ENCODE assay signal across 1 cellular context in genomic region chr19:38649305-38650179, GRCh38.
TF ChIP-seq lines count a peak whose summit lies in the region.

No MANE protein-coding gene starts in this region.

TF ChIP-seq in HepG2, 621 proteins besides CTCF, POLR2A, EP300 and RAD21 (continued from another document and continues in another):
- TF ChIP-seq CSRNP2 (CRISPR knock-in tag; conservative IDR thresholded peaks at IDR 0.05; ENCODE audit: low read depth) (no peak), NBN (conservative IDR thresholded peaks at IDR 0.05) (no peak), ZNF562 (CRISPR knock-in tag; IDR thresholded peaks at IDR 0.05; ENCODE audit: borderline replicate concordance) (no peak), JARID2 (CRISPR knock-in tag; IDR thresholded peaks at IDR 0.05; ENCODE audit: insufficient replicate concordance) (no peak), MAFG (CRISPR knock-in tag; IDR thresholded peaks at IDR 0.05) (no peak), ZC3H4 (CRISPR knock-in tag; IDR thresholded peaks at IDR 0.05; ENCODE audit: borderline replicate concordance) (no peak), ZSCAN9 (CRISPR knock-in tag; IDR thresholded peaks at IDR 0.05; ENCODE audit: borderline replicate concordance) (no peak), HCFC1 (IDR thresholded peaks at IDR 0.05; ENCODE audit: low read depth, low read length) (no peak), ZNF614 (CRISPR knock-in tag; IDR thresholded peaks at IDR 0.05; ENCODE audit: borderline replicate concordance) (0 out of 2 replicates have a peak, but pooled peaks have one; percentile 40), ZNF724P (CRISPR knock-in tag; IDR thresholded peaks at IDR 0.05; ENCODE audit: borderline replicate concordance) (no peak), ZNF44 (CRISPR knock-in tag; IDR thresholded peaks at IDR 0.05) (0 out of 2 replicates have a peak, but pooled peaks have one; percentile 8), ATF5 (CRISPR knock-in tag; IDR thresholded peaks at IDR 0.05; ENCODE audit: low read depth) (no peak), MXI1 (IDR thresholded peaks at IDR 0.05; ENCODE audit: borderline replicate concordance, low read depth, low read length) (no peak), ATAD3A (CRISPR knock-in tag; IDR thresholded peaks at IDR 0.05) (no peak), ZBTB14 (CRISPR knock-in tag; IDR thresholded peaks at IDR 0.05) (peak; percentile 51; the same call in 1 of the 2 replicates), TBP (CRISPR knock-in tag; IDR thresholded peaks at IDR 0.05) (no peak), PHF20 (CRISPR knock-in tag; IDR thresholded peaks at IDR 0.05) (0 out of 2 replicates have a peak, but pooled peaks have one; percentile 27), HNF4A (CRISPR knock-in tag; IDR thresholded peaks at IDR 0.05) (peak; percentile 96), ONECUT2 (CRISPR knock-in tag; IDR thresholded peaks at IDR 0.05) (no peak), PATZ1 (CRISPR knock-in tag; IDR thresholded peaks at IDR 0.05) (peak; percentile 74), ZNF788 (CRISPR knock-in tag; IDR thresholded peaks at IDR 0.05; ENCODE audit: borderline replicate concordance) (0 out of 2 replicates have a peak, but pooled peaks have one; percentile 11), POLR2AphosphoS2 (IDR thresholded peaks at IDR 0.05; ENCODE audit: low read depth, low read length) (no peak), ZMAT3 (CRISPR knock-in tag; conservative IDR thresholded peaks at IDR 0.05) (no peak), TEAD2 (CRISPR knock-in tag; IDR thresholded peaks at IDR 0.05) (no peak), NKX3-1 (CRISPR knock-in tag; IDR thresholded peaks at IDR 0.05) (0 out of 2 replicates have a peak, but pooled peaks have one; percentile 17), ZNF124 (CRISPR knock-in tag; IDR thresholded peaks at IDR 0.05) (0 out of 2 replicates have a peak, but pooled peaks have one; percentile 28), SMC3 (IDR thresholded peaks at IDR 0.05; ENCODE audit: low read length) (peak; percentile 28; the same call in 1 of the 2 replicates), RFX3 (CRISPR knock-in tag; IDR thresholded peaks at IDR 0.05) (no peak), SOX6 (IDR thresholded peaks at IDR 0.05) (no peak), SOX6 (CRISPR knock-in tag; IDR thresholded peaks at IDR 0.05) (peak; percentile 64; the same call in 1 of the 2 replicates), ZFP62 (CRISPR knock-in tag; IDR thresholded peaks at IDR 0.05) (no peak), ZNF549 (CRISPR knock-in tag; IDR thresholded peaks at IDR 0.05) (no peak), SAP130 (CRISPR knock-in tag; IDR thresholded peaks at IDR 0.05; ENCODE audit: low read depth) (peak; percentile 88), MED13 (CRISPR knock-in tag; IDR thresholded peaks at IDR 0.05) (peak; percentile 46; the same call in 1 of the 2 replicates), ZNF737 (CRISPR knock-in tag; IDR thresholded peaks at IDR 0.05; ENCODE audit: borderline replicate concordance) (no peak), PLRG1 (conservative IDR thresholded peaks at IDR 0.05) (no peak), HMG20B (CRISPR knock-in tag; conservative IDR thresholded peaks at IDR 0.05) (peak; percentile 75), MXD3 (CRISPR knock-in tag; IDR thresholded peaks at IDR 0.05) (no peak), JUND (CRISPR knock-in tag; IDR thresholded peaks at IDR 0.05) (no peak), MIXL1 (CRISPR knock-in tag; IDR thresholded peaks at IDR 0.05) (peak; percentile 82), ZNF530 (CRISPR knock-in tag; IDR thresholded peaks at IDR 0.05; ENCODE audit: low read depth) (no peak), ZNF275 (CRISPR knock-in tag; IDR thresholded peaks at IDR 0.05; ENCODE audit: borderline replicate concordance) (no peak; the same call in 1 of the 2 replicates), ZNF20 (CRISPR knock-in tag; IDR thresholded peaks at IDR 0.05) (no peak), HES4 (CRISPR knock-in tag; IDR thresholded peaks at IDR 0.05; ENCODE audit: borderline replicate concordance) (no peak), ZFP90 (CRISPR knock-in tag; IDR thresholded peaks at IDR 0.05; ENCODE audit: borderline replicate concordance) (no peak; the same call in 1 of the 2 replicates), WIZ (CRISPR knock-in tag; IDR thresholded peaks at IDR 0.05) (no peak)
- TF ChIP-seq, protein P1, sequence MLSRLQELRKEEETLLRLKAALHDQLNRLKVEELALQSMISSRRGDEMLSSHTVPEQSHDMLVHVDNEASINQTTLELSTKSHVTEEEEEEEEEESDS (CRISPR knock-in tag; IDR thresholded peaks at IDR 0.05; ENCODE audit: borderline replicate concordance), result no peak
- TF ChIP-seq, protein P2, sequence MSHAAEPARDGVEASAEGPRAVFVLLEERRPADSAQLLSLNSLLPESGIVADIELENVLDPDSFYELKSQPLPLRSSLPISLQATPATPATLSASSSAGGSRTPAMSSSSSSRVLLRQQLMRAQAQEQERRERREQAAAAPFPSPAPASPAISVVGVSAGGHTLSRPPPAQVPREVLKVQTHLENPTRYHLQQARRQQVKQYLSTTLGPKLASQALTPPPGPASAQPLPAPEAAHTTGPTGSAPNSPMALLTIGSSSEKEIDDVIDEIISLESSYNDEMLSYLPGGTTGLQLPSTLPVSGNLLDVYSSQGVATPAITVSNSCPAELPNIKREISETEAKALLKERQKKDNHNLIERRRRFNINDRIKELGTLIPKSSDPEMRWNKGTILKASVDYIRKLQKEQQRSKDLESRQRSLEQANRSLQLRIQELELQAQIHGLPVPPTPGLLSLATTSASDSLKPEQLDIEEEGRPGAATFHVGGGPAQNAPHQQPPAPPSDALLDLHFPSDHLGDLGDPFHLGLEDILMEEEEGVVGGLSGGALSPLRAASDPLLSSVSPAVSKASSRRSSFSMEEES (CRISPR knock-in tag; IDR thresholded peaks at IDR 0.05), result no peak
- TF ChIP-seq, protein P3, sequence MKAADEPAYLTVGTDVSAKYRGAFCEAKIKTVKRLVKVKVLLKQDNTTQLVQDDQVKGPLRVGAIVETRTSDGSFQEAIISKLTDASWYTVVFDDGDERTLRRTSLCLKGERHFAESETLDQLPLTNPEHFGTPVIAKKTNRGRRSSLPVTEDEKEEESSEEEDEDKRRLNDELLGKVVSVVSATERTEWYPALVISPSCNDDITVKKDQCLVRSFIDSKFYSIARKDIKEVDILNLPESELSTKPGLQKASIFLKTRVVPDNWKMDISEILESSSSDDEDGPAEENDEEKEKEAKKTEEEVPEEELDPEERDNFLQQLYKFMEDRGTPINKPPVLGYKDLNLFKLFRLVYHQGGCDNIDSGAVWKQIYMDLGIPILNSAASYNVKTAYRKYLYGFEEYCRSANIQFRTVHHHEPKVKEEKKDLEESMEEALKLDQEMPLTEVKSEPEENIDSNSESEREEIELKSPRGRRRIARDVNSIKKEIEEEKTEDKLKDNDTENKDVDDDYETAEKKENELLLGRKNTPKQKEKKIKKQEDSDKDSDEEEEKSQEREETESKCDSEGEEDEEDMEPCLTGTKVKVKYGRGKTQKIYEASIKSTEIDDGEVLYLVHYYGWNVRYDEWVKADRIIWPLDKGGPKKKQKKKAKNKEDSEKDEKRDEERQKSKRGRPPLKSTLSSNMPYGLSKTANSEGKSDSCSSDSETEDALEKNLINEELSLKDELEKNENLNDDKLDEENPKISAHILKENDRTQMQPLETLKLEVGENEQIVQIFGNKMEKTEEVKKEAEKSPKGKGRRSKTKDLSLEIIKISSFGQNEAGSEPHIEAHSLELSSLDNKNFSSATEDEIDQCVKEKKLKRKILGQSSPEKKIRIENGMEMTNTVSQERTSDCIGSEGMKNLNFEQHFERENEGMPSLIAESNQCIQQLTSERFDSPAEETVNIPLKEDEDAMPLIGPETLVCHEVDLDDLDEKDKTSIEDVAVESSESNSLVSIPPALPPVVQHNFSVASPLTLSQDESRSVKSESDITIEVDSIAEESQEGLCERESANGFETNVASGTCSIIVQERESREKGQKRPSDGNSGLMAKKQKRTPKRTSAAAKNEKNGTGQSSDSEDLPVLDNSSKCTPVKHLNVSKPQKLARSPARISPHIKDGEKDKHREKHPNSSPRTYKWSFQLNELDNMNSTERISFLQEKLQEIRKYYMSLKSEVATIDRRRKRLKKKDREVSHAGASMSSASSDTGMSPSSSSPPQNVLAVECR (CRISPR knock-in tag; IDR thresholded peaks at IDR 0.05; ENCODE audit: borderline replicate concordance), result peak; percentile 62
- TF ChIP-seq, protein P4, sequence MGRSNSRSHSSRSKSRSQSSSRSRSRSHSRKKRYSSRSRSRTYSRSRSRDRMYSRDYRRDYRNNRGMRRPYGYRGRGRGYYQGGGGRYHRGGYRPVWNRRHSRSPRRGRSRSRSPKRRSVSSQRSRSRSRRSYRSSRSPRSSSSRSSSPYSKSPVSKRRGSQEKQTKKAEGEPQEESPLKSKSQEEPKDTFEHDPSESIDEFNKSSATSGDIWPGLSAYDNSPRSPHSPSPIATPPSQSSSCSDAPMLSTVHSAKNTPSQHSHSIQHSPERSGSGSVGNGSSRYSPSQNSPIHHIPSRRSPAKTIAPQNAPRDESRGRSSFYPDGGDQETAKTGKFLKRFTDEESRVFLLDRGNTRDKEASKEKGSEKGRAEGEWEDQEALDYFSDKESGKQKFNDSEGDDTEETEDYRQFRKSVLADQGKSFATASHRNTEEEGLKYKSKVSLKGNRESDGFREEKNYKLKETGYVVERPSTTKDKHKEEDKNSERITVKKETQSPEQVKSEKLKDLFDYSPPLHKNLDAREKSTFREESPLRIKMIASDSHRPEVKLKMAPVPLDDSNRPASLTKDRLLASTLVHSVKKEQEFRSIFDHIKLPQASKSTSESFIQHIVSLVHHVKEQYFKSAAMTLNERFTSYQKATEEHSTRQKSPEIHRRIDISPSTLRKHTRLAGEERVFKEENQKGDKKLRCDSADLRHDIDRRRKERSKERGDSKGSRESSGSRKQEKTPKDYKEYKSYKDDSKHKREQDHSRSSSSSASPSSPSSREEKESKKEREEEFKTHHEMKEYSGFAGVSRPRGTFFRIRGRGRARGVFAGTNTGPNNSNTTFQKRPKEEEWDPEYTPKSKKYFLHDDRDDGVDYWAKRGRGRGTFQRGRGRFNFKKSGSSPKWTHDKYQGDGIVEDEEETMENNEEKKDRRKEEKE (IDR thresholded peaks at IDR 0.05), result no peak
